ENCODE assay signal across 8 cellular contexts in the genomic region with DNA sequence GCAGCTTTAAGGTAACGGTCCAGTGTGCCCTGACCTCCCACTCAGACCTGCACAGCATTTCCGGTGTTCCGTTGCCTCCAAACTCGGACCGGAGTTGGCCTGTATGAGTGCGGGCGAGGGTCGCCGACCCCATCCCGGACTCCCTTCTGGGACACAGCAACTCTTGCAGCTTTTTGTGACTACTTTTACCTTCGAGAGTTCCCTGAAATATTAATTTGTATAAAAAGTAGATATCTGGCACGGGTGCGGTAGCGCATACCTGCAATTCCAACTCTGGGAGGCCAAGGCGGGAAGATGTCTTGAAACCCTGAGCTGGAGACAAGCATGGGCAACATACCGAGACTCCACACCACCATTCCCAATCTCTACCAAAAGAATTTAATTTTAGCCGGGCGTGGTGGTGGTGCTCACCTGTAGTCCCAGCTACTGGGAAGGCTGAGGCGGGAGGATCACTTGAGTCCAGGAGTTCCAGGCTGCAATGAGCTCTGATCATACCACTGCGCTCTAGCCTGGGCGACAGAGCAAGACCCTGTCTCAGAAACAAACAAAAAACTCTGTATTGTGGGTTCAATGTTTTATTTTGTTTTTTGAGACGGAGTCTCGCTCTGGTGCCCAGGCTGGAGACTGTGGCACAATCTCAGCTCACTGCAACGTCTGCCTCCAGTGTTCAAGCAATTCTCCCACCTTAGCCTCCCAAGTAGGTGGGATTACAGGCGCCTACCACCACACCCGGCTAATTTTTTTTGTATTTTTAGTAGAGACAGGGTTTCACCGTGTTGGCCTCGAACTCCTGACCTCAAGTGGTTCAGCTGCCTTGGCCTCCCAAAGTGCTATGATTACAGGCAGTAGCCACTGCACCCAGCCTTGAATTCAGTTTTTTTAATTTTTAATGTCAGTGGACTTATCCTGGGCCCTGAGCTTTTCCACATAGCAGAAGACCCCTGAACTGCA. TPM values are rescaled to one million over a fixed set of nuclear protein-coding genes. Genes with fewer than 3 reads are reported as not detected.
DNase-seq lines count a peak whose midpoint lies in the region; ATAC-seq and TF ChIP-seq lines count a peak whose summit lies in the region.

No MANE protein-coding gene starts in this region.

- TF ChIP-seq CTCF in thoracic aorta (IDR thresholded peaks at IDR 0.05) = no peak

- POLR2A ChIA-PET in activated CD4-positive, alpha-beta T cell treated with anti-CD3 and anti-CD28 coated beads, Interleukin-2, amount 10 ng/mL, durations not matched to agents 7 days and 5 days (lab: Charles Lee) = no interaction called here

- CTCF ChIA-PET in activated CD4-positive, alpha-beta T cell treated with anti-CD3 and anti-CD28 coated beads, Interleukin-2, amount 10 ng/mL, durations not matched to agents 7 days and 5 days (lab: Charles Lee) = interaction anchor here (0.7 to 1.9 kb wide), 11 partner anchors 9 to 415 kb away, joined by 3 to 8 read pairs (median 3); partner anchors contain the start of gene SLC12A9

- peak overlapping the region; percentile 95 for H3K4me3 Mint-ChIP-seq in activated CD4-positive, alpha-beta T cell treated with anti-CD3 and anti-CD28 coated beads, Interleukin-2, amount 10 ng/mL, durations not matched to agents 7 days and 5 days
- peak overlapping the region; percentile 94 for H3K4me3 Mint-ChIP-seq in memory B cell

- H3K27me3 Mint-ChIP-seq in activated CD4-positive, alpha-beta T cell treated with anti-CD3 and anti-CD28 coated beads, Interleukin-2, amount 10 ng/mL, durations not matched to agents 7 days and 5 days = no peaks in the 10 kb centered on the region
- no peaks in the 10 kb centered on the region for H3K27me3 Mint-ChIP-seq in memory B cell

- H3K9me3 Mint-ChIP-seq in activated CD4-positive, alpha-beta T cell treated with anti-CD3 and anti-CD28 coated beads, Interleukin-2, amount 10 ng/mL, durations not matched to agents 7 days and 5 days = no peaks in the 10 kb centered on the region
- no peaks in the 10 kb centered on the region for H3K9me3 Mint-ChIP-seq in memory B cell

- H3K4me1 ChIP-seq in adipocyte (ENCODE audit: control insufficient read depth, insufficient read depth, low read length) (peaks cover 10% of the 10 kb centered on the region), thoracic aorta (ENCODE audit: control insufficient read depth in 1 of 2, low read depth in 2 of 2) (peaks cover 5 to 22% of the 10 kb centered on the region in 2 donors)

- H3K27ac ChIP-seq in thoracic aorta = peak overlapping the region; percentile 97

- H3K27me3 ChIP-seq in adipocyte (replicated peaks; ENCODE audit: control insufficient read depth, insufficient read depth, low read length) (no peaks in the 10 kb centered on the region), thoracic aorta (replicated peaks; ENCODE audit: insufficient read depth) (no peaks in the 10 kb centered on the region)

- peaks cover 39% of the 10 kb centered on the region for H3K4me1 Mint-ChIP-seq in activated CD4-positive, alpha-beta T cell treated with anti-CD3 and anti-CD28 coated beads, Interleukin-2, amount 10 ng/mL, durations not matched to agents 7 days and 5 days
- H3K4me1 Mint-ChIP-seq in memory B cell = peaks cover 18% of the 10 kb centered on the region

- ATAC-seq in memory B cell (ENCODE audit: low read depth) (no peak), thoracic aorta (ENCODE audit: insufficient number of reproducible peaks, low FRiP score, low read depth) (no peak), GM21526 (IDR thresholded peaks at IDR 0.05; ENCODE audit: low FRiP score, unreplicated experiment) (no peak)

- H3K27ac Mint-ChIP-seq in activated CD4-positive, alpha-beta T cell treated with anti-CD3 and anti-CD28 coated beads, Interleukin-2, amount 10 ng/mL, durations not matched to agents 7 days and 5 days = peak overlapping the region; percentile 97
- H3K27ac Mint-ChIP-seq in memory B cell = no peak overlapping the region

- H3K36me3 ChIP-seq in adipocyte (ENCODE audit: control insufficient read depth, insufficient read depth, low read length, severe bottlenecking) (peaks cover 23% of the 10 kb centered on the region), thoracic aorta (peaks cover 16% of the 10 kb centered on the region)

- H3K9me3 ChIP-seq in adipocyte (ENCODE audit: control insufficient read depth, low read length) (no peaks in the 10 kb centered on the region), thoracic aorta (no peaks in the 10 kb centered on the region)

- DNase-seq in activated CD4-positive, alpha-beta T cell treated with anti-CD3 and anti-CD28 coated beads, Interleukin-2, amount 10 ng/mL, durations not matched to agents 7 days and 5 days = no peak
- no peak for DNase-seq in activated CD4-positive, alpha-beta T cell treated with anti-CD3 and anti-CD28 coated beads, Interleukin-2, amount 50 U/mL, for 1 hour
- no peak for DNase-seq in adipocyte (ENCODE audit: low read depth)
- no peak for DNase-seq in memory B cell (ENCODE audit: low spot score in 2 of 2)
- no peak for DNase-seq in thoracic aorta (ENCODE audit: low spot score)
- DNase-seq in RKO (ENCODE audit: low spot score) = no peak
- DNase-seq in NK-92 treated with Interleukin-12 subunit alpha and Interleukin-12 subunit beta, amount 100 ng/mL, for 24 hours (lab: John Stamatoyannopoulos, UW) = no peak

- H3K9ac ChIP-seq in adipocyte (ENCODE audit: low read length) = peak overlapping the region; percentile 95

- H3K4me3 ChIP-seq in adipocyte (ENCODE audit: low read length) (peak overlapping the region; percentile 92), thoracic aorta (peak overlapping the region; percentile 97)

- H3K36me3 Mint-ChIP-seq in activated CD4-positive, alpha-beta T cell treated with anti-CD3 and anti-CD28 coated beads, Interleukin-2, amount 10 ng/mL, durations not matched to agents 7 days and 5 days (ENCODE audit: low read depth) = peaks cover 35% of the 10 kb centered on the region
- H3K36me3 Mint-ChIP-seq in memory B cell = peaks cover 7% of the 10 kb centered on the region

RNA-seq across cellular contexts. Expression of gene PPP1R35, which starts 1.1 kb away (rescaled TPM):
- 10 to 100 TPM; 67.9 to 77.9 TPM for total RNA-seq in activated CD4-positive, alpha-beta T cell treated with anti-CD3 and anti-CD28 coated beads, Interleukin-2, amount 10 ng/mL, durations not matched to agents 7 days and 5 days
- 10 to 100 TPM; 29.5 to 54.7 TPM for total RNA-seq in thoracic aorta

RNA-seq across cellular contexts. Expression of gene MEPCE, which starts 7.8 kb away (rescaled TPM):
- 10 to 100 TPM; 49.1 to 50.5 TPM for total RNA-seq in activated CD4-positive, alpha-beta T cell treated with anti-CD3 and anti-CD28 coated beads, Interleukin-2, amount 10 ng/mL, durations not matched to agents 7 days and 5 days
- 10 to 100 TPM; 27.2 to 27.8 TPM for total RNA-seq in thoracic aorta

RNA-seq across cellular contexts. Expression of gene ZCWPW1, which starts 8.9 kb away (rescaled TPM):
- total RNA-seq in activated CD4-positive, alpha-beta T cell treated with anti-CD3 and anti-CD28 coated beads, Interleukin-2, amount 10 ng/mL, durations not matched to agents 7 days and 5 days = 1 to 10 TPM; 2.4 to 2.7 TPM
- 1 to 10 TPM; 3.1 to 3.5 TPM for total RNA-seq in thoracic aorta

RNA-seq across cellular contexts. Expression of gene SPACDR, which starts 26.6 kb away (rescaled TPM):
- 1 to 10 TPM; 3.0 to 4.1 TPM for total RNA-seq in activated CD4-positive, alpha-beta T cell treated with anti-CD3 and anti-CD28 coated beads, Interleukin-2, amount 10 ng/mL, durations not matched to agents 7 days and 5 days
- not detected for total RNA-seq in thoracic aorta

RNA-seq across cellular contexts. Expression of gene TSC22D4, which starts 41.6 kb away (rescaled TPM):
- 100 to 1,000 TPM; 113 to 128 TPM for total RNA-seq in activated CD4-positive, alpha-beta T cell treated with anti-CD3 and anti-CD28 coated beads, Interleukin-2, amount 10 ng/mL, durations not matched to agents 7 days and 5 days
- total RNA-seq in thoracic aorta = 10 to 100 TPM; 25.7 to 45.5 TPM
